Comparison of ENCODE assay signal across 16 cellular contexts in the genomic region with DNA sequence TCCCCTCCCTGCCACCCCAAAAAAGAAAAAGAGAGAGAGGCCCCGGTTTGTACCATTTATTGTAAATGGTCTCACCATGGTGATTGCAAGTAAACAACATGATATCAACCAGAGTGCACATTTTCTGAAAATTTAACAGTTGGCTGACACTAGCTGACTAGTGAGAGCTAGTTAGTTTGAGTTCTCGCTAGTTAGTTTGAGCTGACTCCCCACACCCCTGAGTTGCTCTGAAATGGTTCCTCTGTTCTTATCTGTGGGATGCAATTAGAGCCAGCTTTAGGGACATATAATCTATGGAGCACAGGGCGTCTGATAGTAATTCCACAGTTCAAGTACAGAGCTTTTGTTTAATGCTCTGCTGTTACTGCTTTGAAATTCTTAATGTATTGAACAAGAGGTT.
"Had no signal": no experiment of that assay in that cellular context is flagged by ENCODE, and none has a peak within 500 bp of the region (broad histone marks: within the 10 kb centered on the region; RNA-seq: fewer than 3 reads in every experiment).

No MANE protein-coding gene starts in this region.

- H3K27ac Mint-ChIP-seq: activated T-cell treated with anti-CD3 and anti-CD28 coated beads, Interleukin-2, amount 50 U/mL, for 24 hours; dendritic cell treated with granulocyte-macrophage colony-stimulating factor and Interleukin-4, amounts not matched to agents 40 ng/mL and 50 ng/mL, for 4 days had no signal

- H3K9me3 ChIP-seq: gastroesophageal sphincter, heart right ventricle, tibial artery, uterus had no signal

- H3K4me3 Mint-ChIP-seq: activated CD4-positive, alpha-beta memory T cell treated with anti-CD3 and anti-CD28 coated beads, Interleukin-2, amount 10 ng/mL, durations not matched to agents 7 days and 5 days; activated T-cell treated with anti-CD3 and anti-CD28 coated beads, Interleukin-2, amount 50 U/mL, for 24 hours; dendritic cell treated with granulocyte-macrophage colony-stimulating factor and Interleukin-4, amounts not matched to agents 40 ng/mL and 50 ng/mL, for 4 days had no signal

- H3K36me3 ChIP-seq: gastroesophageal sphincter, tibial artery, uterus had no signal

- H3K27me3 Mint-ChIP-seq: activated CD4-positive, alpha-beta memory T cell treated with anti-CD3 and anti-CD28 coated beads, Interleukin-2, amount 10 ng/mL, durations not matched to agents 7 days and 5 days; activated T-cell treated with anti-CD3 and anti-CD28 coated beads, Interleukin-2, amount 50 U/mL, for 24 hours; dendritic cell treated with granulocyte-macrophage colony-stimulating factor and Interleukin-4, amounts not matched to agents 40 ng/mL and 50 ng/mL, for 4 days had no signal

- H3K27ac ChIP-seq: epithelial cell of prostate, gastroesophageal sphincter, tibial artery, uterus, VCaP had no signal

- ATAC-seq: gastroesophageal sphincter, heart right ventricle had no signal

- H3K9me3 Mint-ChIP-seq: activated CD4-positive, alpha-beta memory T cell treated with anti-CD3 and anti-CD28 coated beads, Interleukin-2, amount 10 ng/mL, durations not matched to agents 7 days and 5 days; activated T-cell treated with anti-CD3 and anti-CD28 coated beads, Interleukin-2, amount 50 U/mL, for 24 hours; dendritic cell treated with granulocyte-macrophage colony-stimulating factor and Interleukin-4, amounts not matched to agents 40 ng/mL and 50 ng/mL, for 4 days had no signal

- H3K27me3 ChIP-seq: gastroesophageal sphincter, heart right ventricle, tibial artery, uterus had no signal

- DNase-seq: activated CD4-positive, alpha-beta memory T cell treated with anti-CD3 and anti-CD28 coated beads, Interleukin-2, amount 10 ng/mL, durations not matched to agents 7 days and 5 days; activated gamma-delta T cell; activated T-cell treated with anti-CD3 and anti-CD28 coated beads, Interleukin-2, amount 50 U/mL, for 24 hours; aorta; cerebellar nuclear complex; effector memory CD4-positive, alpha-beta T cell; heart right ventricle; stimulated activated CD4-positive, alpha-beta T cell treated with anti-CD3 and anti-CD28 coated beads, Interleukin-4, amount 100 ng/mL, for 24 hours; stimulated activated naive CD4-positive, alpha-beta T cell; T-helper 9 cell; tibial artery; uterus had no signal

- H3K4me3 ChIP-seq: gastroesophageal sphincter, heart right ventricle, tibial artery, uterus had no signal

- H3K4me1 ChIP-seq: gastroesophageal sphincter, tibial artery, uterus had no signal
